Comparison of ENCODE assay signal across 1 cellular context in the genomic region with DNA sequence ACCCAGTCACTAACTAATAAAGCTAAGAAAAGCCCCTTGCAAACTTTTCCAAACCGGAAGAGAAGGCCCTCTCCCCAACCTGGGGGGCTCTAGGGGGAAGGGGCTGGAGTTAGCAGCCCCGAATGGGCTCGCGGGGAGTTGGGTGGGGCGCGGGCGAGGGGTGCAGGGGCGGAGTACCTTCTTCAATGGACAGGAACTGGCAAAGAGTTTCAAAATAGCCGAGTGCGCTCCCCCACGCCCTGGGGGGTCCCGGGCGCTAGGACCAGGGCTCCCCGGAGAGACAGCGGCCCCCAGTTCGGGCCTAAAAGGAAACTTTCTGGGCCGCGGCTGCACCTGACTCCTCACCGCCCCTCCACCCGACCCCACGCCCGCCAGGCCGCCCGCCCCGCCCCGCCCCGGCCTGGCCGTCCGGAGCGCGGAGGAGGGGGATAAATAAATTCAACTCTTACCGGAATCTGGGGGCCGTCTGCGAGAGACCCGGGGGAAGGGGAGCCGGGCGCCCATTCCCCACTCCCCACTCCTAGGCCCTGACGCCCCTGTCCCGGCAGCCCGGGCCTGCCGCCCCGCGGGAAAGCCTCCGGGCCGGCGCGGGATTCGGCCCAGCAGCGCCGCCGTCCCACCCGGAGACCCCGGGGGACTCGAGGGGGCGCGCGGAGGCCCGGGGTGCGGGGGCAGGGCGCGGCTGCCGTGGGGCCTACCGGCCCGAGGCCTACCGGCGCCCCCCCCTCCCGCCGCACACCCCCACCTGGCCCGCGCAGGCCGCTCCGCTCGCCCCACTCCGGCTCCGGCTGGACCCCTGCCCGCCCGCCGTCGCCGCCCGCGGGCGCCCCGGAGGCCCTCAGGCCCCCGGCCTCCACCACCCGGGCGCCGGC.
TF ChIP-seq lines count a peak whose summit lies in the region.

No MANE protein-coding gene starts in this region.

TF ChIP-seq in GM23338, 12 proteins besides CTCF, POLR2A, EP300 and RAD21 (continued from another document):
- TF ChIP-seq, protein P1, sequence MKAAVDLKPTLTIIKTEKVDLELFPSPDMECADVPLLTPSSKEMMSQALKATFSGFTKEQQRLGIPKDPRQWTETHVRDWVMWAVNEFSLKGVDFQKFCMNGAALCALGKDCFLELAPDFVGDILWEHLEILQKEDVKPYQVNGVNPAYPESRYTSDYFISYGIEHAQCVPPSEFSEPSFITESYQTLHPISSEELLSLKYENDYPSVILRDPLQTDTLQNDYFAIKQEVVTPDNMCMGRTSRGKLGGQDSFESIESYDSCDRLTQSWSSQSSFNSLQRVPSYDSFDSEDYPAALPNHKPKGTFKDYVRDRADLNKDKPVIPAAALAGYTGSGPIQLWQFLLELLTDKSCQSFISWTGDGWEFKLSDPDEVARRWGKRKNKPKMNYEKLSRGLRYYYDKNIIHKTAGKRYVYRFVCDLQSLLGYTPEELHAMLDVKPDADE (IDR thresholded peaks at IDR 0.05), result no peak
- TF ChIP-seq ZNF114 (CRISPR knock-in tag; IDR thresholded peaks at IDR 0.05) (no peak), JUNB (IDR thresholded peaks at IDR 0.05; ENCODE audit: unreplicated experiment) (no peak), STAT1 (IDR thresholded peaks at IDR 0.05; ENCODE audit: unreplicated experiment) (no peak), EZH2phosphoT487 (IDR thresholded peaks at IDR 0.05; ENCODE audit: unreplicated experiment) (no peak), POLR2AphosphoS5 (IDR thresholded peaks at IDR 0.05; ENCODE audit: low read depth) (no peak), EZH2 (IDR thresholded peaks at IDR 0.05; ENCODE audit: low read depth, unreplicated experiment) (no peak)
- TF ChIP-seq, protein P2, sequence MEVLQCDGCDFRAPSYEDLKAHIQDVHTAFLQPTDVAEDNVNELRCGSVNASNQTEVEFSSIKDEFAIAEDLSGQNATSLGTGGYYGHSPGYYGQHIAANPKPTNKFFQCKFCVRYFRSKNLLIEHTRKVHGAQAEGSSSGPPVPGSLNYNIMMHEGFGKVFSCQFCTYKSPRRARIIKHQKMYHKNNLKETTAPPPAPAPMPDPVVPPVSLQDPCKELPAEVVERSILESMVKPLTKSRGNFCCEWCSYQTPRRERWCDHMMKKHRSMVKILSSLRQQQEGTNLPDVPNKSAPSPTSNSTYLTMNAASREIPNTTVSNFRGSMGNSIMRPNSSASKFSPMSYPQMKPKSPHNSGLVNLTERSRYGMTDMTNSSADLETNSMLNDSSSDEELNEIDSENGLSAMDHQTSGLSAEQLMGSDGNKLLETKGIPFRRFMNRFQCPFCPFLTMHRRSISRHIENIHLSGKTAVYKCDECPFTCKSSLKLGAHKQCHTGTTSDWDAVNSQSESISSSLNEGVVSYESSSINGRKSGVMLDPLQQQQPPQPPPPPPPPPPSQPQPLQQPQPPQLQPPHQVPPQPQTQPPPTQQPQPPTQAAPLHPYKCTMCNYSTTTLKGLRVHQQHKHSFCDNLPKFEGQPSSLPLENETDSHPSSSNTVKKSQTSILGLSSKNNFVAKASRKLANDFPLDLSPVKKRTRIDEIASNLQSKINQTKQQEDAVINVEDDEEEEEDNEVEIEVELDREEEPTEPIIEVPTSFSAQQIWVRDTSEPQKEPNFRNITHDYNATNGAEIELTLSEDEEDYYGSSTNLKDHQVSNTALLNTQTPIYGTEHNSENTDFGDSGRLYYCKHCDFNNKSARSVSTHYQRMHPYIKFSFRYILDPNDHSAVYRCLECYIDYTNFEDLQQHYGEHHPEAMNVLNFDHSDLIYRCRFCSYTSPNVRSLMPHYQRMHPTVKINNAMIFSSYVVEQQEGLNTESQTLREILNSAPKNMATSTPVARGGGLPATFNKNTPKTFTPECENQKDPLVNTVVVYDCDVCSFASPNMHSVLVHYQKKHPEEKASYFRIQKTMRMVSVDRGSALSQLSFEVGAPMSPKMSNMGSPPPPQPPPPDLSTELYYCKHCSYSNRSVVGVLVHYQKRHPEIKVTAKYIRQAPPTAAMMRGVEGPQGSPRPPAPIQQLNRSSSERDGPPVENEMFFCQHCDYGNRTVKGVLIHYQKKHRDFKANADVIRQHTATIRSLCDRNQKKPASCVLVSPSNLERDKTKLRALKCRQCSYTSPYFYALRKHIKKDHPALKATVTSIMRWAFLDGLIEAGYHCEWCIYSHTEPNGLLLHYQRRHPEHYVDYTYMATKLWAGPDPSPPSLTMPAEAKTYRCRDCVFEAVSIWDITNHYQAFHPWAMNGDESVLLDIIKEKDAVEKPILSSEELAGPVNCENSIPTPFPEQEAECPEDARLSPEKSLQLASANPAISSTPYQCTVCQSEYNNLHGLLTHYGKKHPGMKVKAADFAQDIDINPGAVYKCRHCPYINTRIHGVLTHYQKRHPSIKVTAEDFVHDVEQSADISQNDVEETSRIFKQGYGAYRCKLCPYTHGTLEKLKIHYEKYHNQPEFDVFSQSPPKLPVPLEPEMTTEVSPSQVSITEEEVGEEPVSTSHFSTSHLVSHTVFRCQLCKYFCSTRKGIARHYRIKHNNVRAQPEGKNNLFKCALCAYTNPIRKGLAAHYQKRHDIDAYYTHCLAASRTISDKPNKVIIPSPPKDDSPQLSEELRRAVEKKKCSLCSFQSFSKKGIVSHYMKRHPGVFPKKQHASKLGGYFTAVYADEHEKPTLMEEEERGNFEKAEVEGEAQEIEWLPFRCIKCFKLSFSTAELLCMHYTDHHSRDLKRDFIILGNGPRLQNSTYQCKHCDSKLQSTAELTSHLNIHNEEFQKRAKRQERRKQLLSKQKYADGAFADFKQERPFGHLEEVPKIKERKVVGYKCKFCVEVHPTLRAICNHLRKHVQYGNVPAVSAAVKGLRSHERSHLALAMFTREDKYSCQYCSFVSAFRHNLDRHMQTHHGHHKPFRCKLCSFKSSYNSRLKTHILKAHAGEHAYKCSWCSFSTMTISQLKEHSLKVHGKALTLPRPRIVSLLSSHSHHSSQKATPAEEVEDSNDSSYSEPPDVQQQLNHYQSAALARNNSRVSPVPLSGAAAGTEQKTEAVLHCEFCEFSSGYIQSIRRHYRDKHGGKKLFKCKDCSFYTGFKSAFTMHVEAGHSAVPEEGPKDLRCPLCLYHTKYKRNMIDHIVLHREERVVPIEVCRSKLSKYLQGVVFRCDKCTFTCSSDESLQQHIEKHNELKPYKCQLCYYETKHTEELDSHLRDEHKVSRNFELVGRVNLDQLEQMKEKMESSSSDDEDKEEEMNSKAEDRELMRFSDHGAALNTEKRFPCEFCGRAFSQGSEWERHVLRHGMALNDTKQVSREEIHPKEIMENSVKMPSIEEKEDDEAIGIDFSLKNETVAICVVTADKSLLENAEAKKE (CRISPR knock-in tag; IDR thresholded peaks at IDR 0.05), result no peak
